Comparison of ENCODE assay signal across 28 cellular contexts in the genomic region with DNA sequence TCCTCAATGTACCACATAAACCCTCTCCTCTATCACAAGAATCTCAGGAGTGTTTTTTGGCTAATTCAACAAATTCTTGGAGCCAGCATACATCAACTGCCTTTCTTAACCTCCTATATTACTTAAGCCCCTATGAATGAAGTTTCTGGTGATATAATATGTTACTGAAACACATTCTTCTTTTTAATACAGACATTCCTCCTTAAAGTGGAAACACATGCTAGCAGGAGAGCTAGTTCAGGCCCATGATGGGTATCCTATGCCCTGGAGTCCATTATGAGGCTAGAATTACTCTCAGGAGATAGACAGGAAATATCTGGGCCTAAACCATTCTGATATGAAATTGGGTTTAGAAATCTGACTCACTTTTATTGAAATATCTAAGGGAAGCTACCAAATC.
"Had no signal": no experiment of that assay in that cellular context is flagged by ENCODE, and none has a peak within 500 bp of the region (broad histone marks: within the 10 kb centered on the region; RNA-seq: fewer than 3 reads in every experiment).

No MANE protein-coding gene starts in this region.

- H3K27me3 Mint-ChIP-seq: dendritic cell treated with granulocyte-macrophage colony-stimulating factor and Interleukin-4, amounts not matched to agents 40 ng/mL and 50 ng/mL, for 4 days; natural killer cell treated with Interleukin-12 subunit alpha and Interleukin-12 subunit beta and Interleukin-15 and Interleukin-18, amount 100 ng/mL, for 72 hours; progenitor cell of endocrine pancreas; stimulated activated naive B cell treated with anti-CD40 and anti-IgM and Interleukin-4, amounts not matched to agents 10 μg/mL and 1 μg/mL and 100 μg/mL, for 72 hours; stimulated activated naive CD8-positive, alpha-beta T cell treated with anti-CD3 and anti-CD28 coated beads, Interleukin-15, Interleukin-2, amounts not matched to agents 100 ng/mL and 50 ng/mL, for 24 hours had no signal

- H3K36me3 ChIP-seq: colonic mucosa, esophagus muscularis mucosa, gastrocnemius medialis, left lung, neutrophil, right lobe of liver, thoracic aorta, tibial nerve, upper lobe of left lung had no signal

- ATAC-seq: gastrocnemius medialis; left cardiac atrium; left lung; mucosa of descending colon; natural killer cell treated with Interleukin-12 subunit alpha and Interleukin-12 subunit beta and Interleukin-15 and Interleukin-18, amount 100 ng/mL, for 72 hours; right lobe of liver; stimulated activated naive B cell treated with anti-CD40 and anti-IgM and Interleukin-4, amounts not matched to agents 10 μg/mL and 1 μg/mL and 100 μg/mL, for 72 hours had no signal

- H3K36me3 Mint-ChIP-seq: mesothelial cell of epicardium had no signal

- H3K9me3 ChIP-seq: colonic mucosa, esophagus muscularis mucosa, gastrocnemius medialis, left lung, mucosa of descending colon, neutrophil, right lobe of liver, thoracic aorta, tibial nerve, upper lobe of left lung had no signal

- H3K9ac ChIP-seq: parathyroid adenoma had no signal

- H3K4me1 Mint-ChIP-seq: neural crest cell had no signal

- DNase-seq: colonic mucosa; effector CD8-positive, alpha-beta T cell; endodermal cell; gastrocnemius medialis; head of caudate nucleus; left cardiac atrium; left lung; mesenchymal stem cell; mucosa of descending colon; naive B cell; right lobe of liver; small intestine; stimulated activated CD4-positive, alpha-beta T cell treated with anti-CD3 and anti-CD28 coated beads, Interleukin-15, amount 100 ng/mL, for 24 hours; stimulated activated CD4-positive, alpha-beta T cell treated with anti-CD3 and anti-CD28 coated beads, Interleukin-2, amount 100 ng/mL, for 48 hours; stimulated activated naive B cell treated with anti-CD40 and anti-IgM and Interleukin-4, amounts not matched to agents 10 μg/mL and 1 μg/mL and 100 μg/mL, for 72 hours; upper lobe of left lung had no signal

- H3K9me3 Mint-ChIP-seq: natural killer cell treated with Interleukin-12 subunit alpha and Interleukin-12 subunit beta and Interleukin-15 and Interleukin-18, amount 100 ng/mL, for 72 hours; stimulated activated naive CD8-positive, alpha-beta T cell treated with anti-CD3 and anti-CD28 coated beads, Interleukin-15, Interleukin-2, amounts not matched to agents 100 ng/mL and 50 ng/mL, for 24 hours had no signal

- H3K27ac Mint-ChIP-seq: dendritic cell treated with granulocyte-macrophage colony-stimulating factor and Interleukin-4, amounts not matched to agents 40 ng/mL and 50 ng/mL, for 4 days; endodermal cell; mesothelial cell of epicardium; naive B cell; natural killer cell treated with Interleukin-12 subunit alpha and Interleukin-12 subunit beta and Interleukin-15 and Interleukin-18, amount 100 ng/mL, for 72 hours; progenitor cell of endocrine pancreas; stimulated activated naive B cell treated with anti-CD40 and anti-IgM and Interleukin-4, amounts not matched to agents 10 μg/mL and 1 μg/mL and 100 μg/mL, for 72 hours; stimulated activated naive CD8-positive, alpha-beta T cell treated with anti-CD3 and anti-CD28 coated beads, Interleukin-15, Interleukin-2, amounts not matched to agents 100 ng/mL and 50 ng/mL, for 24 hours had no signal

- H3K4me3 ChIP-seq: colonic mucosa, esophagus muscularis mucosa, gastrocnemius medialis, hepatocyte, left lung, mucosa of descending colon, right lobe of liver, thoracic aorta, tibial nerve, upper lobe of left lung had no signal

- H3K27ac ChIP-seq: colonic mucosa, esophagus muscularis mucosa, gastrocnemius medialis, left lung, neutrophil, parathyroid adenoma, right lobe of liver, thoracic aorta, tibial nerve, upper lobe of left lung had no signal

- H3K4me3 Mint-ChIP-seq: dendritic cell treated with granulocyte-macrophage colony-stimulating factor and Interleukin-4, amounts not matched to agents 40 ng/mL and 50 ng/mL, for 4 days; endodermal cell; mesothelial cell of epicardium; naive B cell; natural killer cell treated with Interleukin-12 subunit alpha and Interleukin-12 subunit beta and Interleukin-15 and Interleukin-18, amount 100 ng/mL, for 72 hours; neural crest cell; stimulated activated naive B cell treated with anti-CD40 and anti-IgM and Interleukin-4, amounts not matched to agents 10 μg/mL and 1 μg/mL and 100 μg/mL, for 72 hours; stimulated activated naive CD8-positive, alpha-beta T cell treated with anti-CD3 and anti-CD28 coated beads, Interleukin-15, Interleukin-2, amounts not matched to agents 100 ng/mL and 50 ng/mL, for 24 hours had no signal
